ENCODE assay signal across 8 cellular contexts in genomic region chr10:104622598-104623209, GRCh38. TPM values are rescaled to one million over a fixed set of nuclear protein-coding genes. Genes with fewer than 3 reads are reported as not detected.
DNase-seq lines count a peak whose midpoint lies in the region; ATAC-seq and TF ChIP-seq lines count a peak whose summit lies in the region.

No MANE protein-coding gene starts in this region.

- peak; percentile 41; the same call in 1 of the 2 replicates for TF ChIP-seq CTCF in A673 (conservative IDR thresholded peaks at IDR 0.05; ENCODE audit: low read depth, low read length)
- peak; percentile 46 for TF ChIP-seq CTCF in GM12864 (IDR thresholded peaks at IDR 0.05; ENCODE audit: low read depth, low read length, missing control alignments)
- TF ChIP-seq CTCF in esophagus muscularis mucosa (IDR thresholded peaks at IDR 0.05) = no peak

- BruUV-seq in A673 (replicated peaks; lab: Mats Ljungman, UMichigan) = no TSS peak

- no peaks in the 10 kb centered on the region for H3K9me3 ChIP-seq in A673 (ENCODE audit: low read depth, low read length, poor library complexity, severe bottlenecking)
- H3K9me3 ChIP-seq in esophagus muscularis mucosa = no peaks in the 10 kb centered on the region

- DNase-seq in A673 (ENCODE audit: low spot score) (no peak), GM12864 (ENCODE audit: low read depth) (no peak), NCI-H748 (lab: John Stamatoyannopoulos, UW; ENCODE audit: unreplicated experiment) (peak; percentile 67), esophagus muscularis mucosa (ENCODE audit: extremely low spot score) (peak; percentile 74), foreskin melanocyte (no peak), activated T-cell treated with anti-CD3 and anti-CD28 coated beads for 4 hours (no peak)

- TF ChIP-seq POLR2A in esophagus muscularis mucosa (IDR thresholded peaks at IDR 0.05; ENCODE audit: low read depth) = no peak

- CTCF ChIA-PET in A673 (lab: Charles Lee) = interaction anchor here (0.5 to 1.1 kb wide), 4 partner anchors 10 to 317 kb away, joined by 3 read pairs; no protein-coding TSS in a partner anchor

- no peak for ATAC-seq in HG03565 (IDR thresholded peaks at IDR 0.05; ENCODE audit: unreplicated experiment)
- no peak for ATAC-seq in GM21367 (IDR thresholded peaks at IDR 0.05; ENCODE audit: unreplicated experiment)

- H3K4me1 ChIP-seq in A673 (ENCODE audit: insufficient read depth, low read length, poor library complexity, severe bottlenecking) = no peaks in the 10 kb centered on the region
- no peaks in the 10 kb centered on the region for H3K4me1 ChIP-seq in esophagus muscularis mucosa

- intact Hi-C loops in A673 (cut with micrococcal nuclease; ENCODE audit: unreplicated experiment) (no loop called here), esophagus muscularis mucosa (cut with DNase I) (no loop called here)

- H3K27ac ChIP-seq in A673 (ENCODE audit: low read depth, low read length, poor library complexity, severe bottlenecking) (no peak overlapping the region), esophagus muscularis mucosa (replicated peaks in 1 of 4) (no peak overlapping the region)

- WGBS in esophagus muscularis mucosa = 34% methylated on average over 4 of the region's 4 CpGs

- H3K4me3 ChIP-seq in A673 (ENCODE audit: low read depth, low read length, poor library complexity, severe bottlenecking) (no peak overlapping the region), GM12864 (ENCODE audit: low read depth, low read length) (no peak overlapping the region), esophagus muscularis mucosa (no peak overlapping the region)

- H3K36me3 ChIP-seq in A673 (ENCODE audit: insufficient read depth, low read length, poor library complexity, severe bottlenecking) (no peaks in the 10 kb centered on the region), esophagus muscularis mucosa (no peaks in the 10 kb centered on the region)

- peaks cover 59% of the 10 kb centered on the region for H3K27me3 ChIP-seq in A673 (replicated peaks; ENCODE audit: insufficient read depth, low read depth, low read length, poor library complexity)
- H3K27me3 ChIP-seq in esophagus muscularis mucosa = peaks cover 0 to 7% (median 0%) of the 10 kb centered on the region in 4 donors

- POLR2A ChIA-PET in A673 (lab: Charles Lee; ENCODE audit: low non-redundant PET) = no interaction called here

- no peak for TF ChIP-seq EP300 in esophagus muscularis mucosa (IDR thresholded peaks at IDR 0.05)

RNA-seq across cellular contexts. Expression of gene SORCS3, which starts 18.4 kb away (rescaled TPM):
- total RNA-seq in A673 (2021) (not detected in 2 replicates), esophagus muscularis mucosa (under 1 TPM; 0.26 to 0.50 (median 0.41) TPM)

Comparison
In these comparisons a context has a peak if more than half of its experiments do, and no peak if none do; other contexts are left out.
1. DNase-seq: peak in NCI-H748 (single experiment) and esophagus muscularis mucosa (single experiment); none in A673 (single experiment), GM12864 (single experiment), foreskin melanocyte (single experiment) and activated T-cell treated with anti-CD3 and anti-CD28 coated beads for 4 hours (single experiment).
2. CTCF ChIP-seq: peak in A673 (single experiment) and GM12864 (single experiment); none in esophagus muscularis mucosa (0 of 3).